Comparison of ENCODE assay signal across 8 cellular contexts in the genomic region with DNA sequence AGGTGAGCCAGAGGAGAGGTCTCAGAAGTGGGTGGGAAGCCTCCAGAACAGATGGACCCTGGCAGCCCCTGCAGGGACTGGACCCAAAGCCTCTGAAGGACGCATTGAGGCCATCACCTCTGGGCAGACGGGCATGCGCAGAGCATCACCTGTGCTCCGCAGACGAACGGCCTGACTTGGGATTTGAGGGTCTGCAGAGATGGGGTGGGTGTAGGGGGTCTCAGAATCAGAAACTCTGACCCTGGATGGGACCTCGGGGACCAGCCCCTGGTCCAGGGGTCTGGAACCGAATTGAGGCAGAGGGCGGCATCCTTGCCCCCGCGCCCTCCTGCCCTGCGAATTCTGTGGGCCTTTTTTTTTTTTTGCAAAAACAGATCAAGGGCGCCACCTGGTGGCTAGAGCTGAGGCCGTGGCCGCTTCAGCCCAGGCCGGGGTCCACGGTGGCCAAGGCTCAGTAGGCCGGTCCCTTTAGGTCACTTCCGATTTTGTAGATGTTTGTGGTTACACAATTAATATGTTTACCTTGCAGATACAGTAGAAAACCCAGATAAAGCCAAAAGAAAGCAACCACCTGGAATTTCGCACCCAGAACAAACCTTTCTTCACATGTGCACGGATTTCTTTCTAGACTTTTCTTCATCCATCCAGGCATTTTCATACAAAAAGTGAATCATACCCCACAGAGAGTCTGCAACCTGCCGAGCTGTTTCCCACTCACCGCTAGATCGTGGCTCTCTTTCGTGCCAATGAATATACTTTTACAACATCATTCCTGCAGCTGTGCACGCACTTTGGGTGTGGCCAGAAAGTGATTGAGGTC. TPM values are rescaled to one million over a fixed set of nuclear protein-coding genes. Genes with fewer than 3 reads are reported as not detected.
DNase-seq lines count a peak whose midpoint lies in the region; ATAC-seq and TF ChIP-seq lines count a peak whose summit lies in the region.

No MANE protein-coding gene starts in this region.

- intact Hi-C loops in activated CD8-positive, alpha-beta T cell treated with anti-CD3 and anti-CD28 coated beads for 36 hours (cut with micrococcal nuclease) = loop anchor here (5.0 to 10.0 kb wide), 2 partner anchors 82 to 580 kb away; no protein-coding TSS in a partner anchor

- no peak for ATAC-seq in activated CD8-positive, alpha-beta T cell treated with anti-CD3 and anti-CD28 coated beads for 36 hours
- no peak for ATAC-seq in omental fat pad (ENCODE audit: low FRiP score)
- no peak for ATAC-seq in GM18520 (IDR thresholded peaks at IDR 0.05; ENCODE audit: unreplicated experiment)
- no peak for ATAC-seq in HG02852 (IDR thresholded peaks at IDR 0.05; ENCODE audit: unreplicated experiment)

- no peak overlapping the region for H3K4me3 Mint-ChIP-seq in activated CD8-positive, alpha-beta T cell treated with anti-CD3 and anti-CD28 coated beads for 36 hours

- DNase-seq in NCI-H2081 (lab: John Stamatoyannopoulos, UW) = peak; percentile 5 to 18
- no peak for DNase-seq in NCI-H2081 treated with DMSO at 0.1 percent for 48 hours (lab: John Stamatoyannopoulos, UW)
- DNase-seq in NCI-H146 treated with DMSO at 0.1 percent for 48 hours (lab: John Stamatoyannopoulos, UW; ENCODE audit: unreplicated experiment) = peak; percentile 16
- peak; percentile 67 for DNase-seq in activated CD8-positive, alpha-beta T cell treated with anti-CD3 and anti-CD28 coated beads for 36 hours
- DNase-seq in epidermal melanocyte (ENCODE audit: insufficient read length, low spot score) = peak; percentile 48
- DNase-seq in omental fat pad (ENCODE audit: low spot score) = peak; percentile 48

- POLR2A ChIA-PET in activated CD8-positive, alpha-beta T cell treated with anti-CD3 and anti-CD28 coated beads for 36 hours (lab: Charles Lee) = no interaction called here

- CTCF ChIA-PET in activated CD8-positive, alpha-beta T cell treated with anti-CD3 and anti-CD28 coated beads for 36 hours (lab: Charles Lee) = interaction anchor here (0.6 to 3.4 kb wide), 14 partner anchors 8 to 616 kb away, joined by 3 to 26 read pairs (median 4); partner anchors contain the start of gene ZBP1

- H3K27ac Mint-ChIP-seq in activated CD8-positive, alpha-beta T cell treated with anti-CD3 and anti-CD28 coated beads for 36 hours = no peak overlapping the region

- TF ChIP-seq CTCF in activated CD8-positive, alpha-beta T cell treated with anti-CD3 and anti-CD28 coated beads for 36 hours (IDR thresholded peaks at IDR 0.05) = peak; percentile 88
- peak in 2 of 3 donors; percentile 48 to 55 for TF ChIP-seq CTCF in omental fat pad (IDR thresholded peaks at IDR 0.05)

- H3K9me3 Mint-ChIP-seq in activated CD8-positive, alpha-beta T cell treated with anti-CD3 and anti-CD28 coated beads for 36 hours = no peaks in the 10 kb centered on the region

- H3K36me3 Mint-ChIP-seq in activated CD8-positive, alpha-beta T cell treated with anti-CD3 and anti-CD28 coated beads for 36 hours (ENCODE audit: low read depth) = no peaks in the 10 kb centered on the region

- H3K4me1 Mint-ChIP-seq in activated CD8-positive, alpha-beta T cell treated with anti-CD3 and anti-CD28 coated beads for 36 hours (ENCODE audit: low read depth) = no peaks in the 10 kb centered on the region

- H3K27me3 Mint-ChIP-seq in activated CD8-positive, alpha-beta T cell treated with anti-CD3 and anti-CD28 coated beads for 36 hours = peaks cover 3% of the 10 kb centered on the region

RNA-seq across cellular contexts. Expression of gene ZBP1, which starts 25.9 kb away (rescaled TPM):
- total RNA-seq in activated CD8-positive, alpha-beta T cell treated with anti-CD3 and anti-CD28 coated beads for 36 hours = under 1 TPM; 0.11 to 0.56 TPM
- total RNA-seq in omental fat pad = under 1 TPM in 3 of 4 donors, not detected in 1; 0.28 to 0.84 (median 0.56) TPM

RNA-seq across cellular contexts. Expression of gene PCK1, which starts 33.4 kb away (rescaled TPM):
- total RNA-seq in activated CD8-positive, alpha-beta T cell treated with anti-CD3 and anti-CD28 coated beads for 36 hours = not detected
- 100 to 1,000 TPM; 103 to 386 (median 203) TPM for total RNA-seq in omental fat pad

Comparison
In these comparisons a context has a peak if more than half of its experiments do, and no peak if none do; other contexts are left out.
1. RNA of gene PCK1, which starts 33.4 kb away (total RNA-seq): 103 to 386 TPM in omental fat pad; not detected in activated CD8-positive, alpha-beta T cell treated with anti-CD3 and anti-CD28 coated beads for 36 hours; every median in the first group is over 100 times any median in the second.